ENCODE assay signal across 8 cellular contexts in the genomic region with DNA sequence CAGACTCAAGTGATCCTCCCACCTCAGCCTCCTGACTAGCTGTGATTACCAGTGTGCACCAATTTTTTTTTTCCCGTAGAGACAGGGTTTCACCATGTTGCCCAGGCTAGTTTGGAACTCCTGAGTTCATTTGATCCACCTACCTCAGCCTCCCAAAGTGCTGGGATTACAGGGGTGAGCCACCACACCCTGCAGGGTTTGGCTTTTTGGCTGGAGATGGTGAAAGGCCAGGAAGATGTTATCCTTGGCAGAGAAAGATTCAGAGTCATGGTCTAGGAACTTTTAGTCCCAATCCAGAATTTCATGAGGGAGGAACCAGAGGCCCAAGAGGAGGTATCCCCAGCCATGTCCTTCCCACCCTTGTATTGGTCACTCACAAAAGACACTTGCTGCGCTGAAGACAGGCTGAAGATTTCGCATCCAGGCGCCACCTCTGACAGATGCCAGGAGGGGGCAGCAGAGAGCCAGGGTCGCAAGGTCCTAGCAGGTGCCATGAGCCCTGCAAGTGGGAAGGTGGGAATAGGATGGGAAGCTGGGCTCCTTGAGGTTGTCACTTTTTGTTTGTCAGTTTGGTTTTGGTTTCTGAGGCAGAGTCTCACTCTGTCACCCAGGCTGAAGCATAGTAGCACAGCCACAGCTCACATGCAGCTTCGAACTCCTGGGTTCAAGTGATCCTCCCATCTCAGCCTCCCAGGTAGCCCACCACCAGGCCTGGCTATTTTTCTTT. TPM values are rescaled to one million over a fixed set of nuclear protein-coding genes. Genes with fewer than 3 reads are reported as not detected.
DNase-seq lines count a peak whose midpoint lies in the region; ATAC-seq, FAIRE-seq and TF ChIP-seq lines count a peak whose summit lies in the region.
"Not testable (repeated sequence)": the region's sequence is repeated elsewhere in the genome, so short reads cannot be mapped to it uniquely, and the experiment has no call there.

No MANE protein-coding gene starts in this region.

- not testable (repeated sequence) for TF ChIP-seq POLR2A in endothelial cell of umbilical vein (IDR thresholded peaks at IDR 0.05; ENCODE audit: low read depth, low read length)

- H3K4me1 ChIP-seq in SJCRH30; endothelial cell of umbilical vein (ENCODE audit: control insufficient read depth, extremely low read depth, insufficient read depth, low read length): not testable (repeated sequence)

- TF ChIP-seq CTCF in endothelial cell of umbilical vein (IDR thresholded peaks at IDR 0.05; ENCODE audit: extremely low read depth in 1 of 2, insufficient read depth in 1 of 2, low read depth in 1 of 2, low read length in 2 of 2) = peak; percentile 93 to 94

- not testable (repeated sequence) for H4K20me1 ChIP-seq in endothelial cell of umbilical vein (replicated peaks; ENCODE audit: control insufficient read depth, extremely low read depth, insufficient read depth, low read length)

- H3K9me3 ChIP-seq in SJCRH30 (replicated peaks); endothelial cell of umbilical vein (replicated peaks; ENCODE audit: control insufficient read depth, insufficient read depth, low read length): not testable (repeated sequence)

- not testable (repeated sequence) for H2AFZ ChIP-seq in endothelial cell of umbilical vein (ENCODE audit: low read depth, low read length)

- DNase-seq in Ammon's horn (ENCODE audit: low spot score) (peak; percentile 90), NCI-H1417 treated with DMSO at 0.1 percent for 48 hours (lab: John Stamatoyannopoulos, UW) (peak; percentile 42), SJCRH30 (peak; percentile 79 to 92), endothelial cell of umbilical vein (ENCODE audit: low read depth, low spot score) (peak; percentile 82), lung microvascular endothelial cell (ENCODE audit: low read depth in 2 of 2) (peak; percentile 80 to 88)
- peak; percentile 80 for DNase-seq in activated T-cell treated with anti-CD3 and anti-CD28 coated beads, Interleukin-2, amount 50 U/mL, for 4 hours
- DNase-seq in stimulated activated CD4-positive, alpha-beta T cell treated with anti-CD3 and anti-CD28 coated beads, Interleukin-4, amount 100 ng/mL, for 24 hours = peak; percentile 86

- not testable (repeated sequence) for H3K9me3 Mint-ChIP-seq in activated T-cell treated with anti-CD3 and anti-CD28 coated beads, Interleukin-2, amount 50 U/mL, for 4 hours

- intact Hi-C loops in endothelial cell of umbilical vein (cut with micrococcal nuclease) = loop anchor here (1.0 to 5.0 kb wide), 4 partner anchors 196 to 610 kb away; partner anchors contain the start of gene ZNF341

- not testable (repeated sequence) for H3K36me3 Mint-ChIP-seq in activated T-cell treated with anti-CD3 and anti-CD28 coated beads, Interleukin-2, amount 50 U/mL, for 4 hours (ENCODE audit: insufficient read depth)

- H3K36me3 ChIP-seq in SJCRH30; endothelial cell of umbilical vein (ENCODE audit: control insufficient read depth in 2 of 2, extremely low read depth in 1 of 2, insufficient read depth in 2 of 2, low read length in 2 of 2): not testable (repeated sequence)

- not testable (repeated sequence) for H3K27me3 ChIP-seq in SJCRH30; endothelial cell of umbilical vein (ENCODE audit: control insufficient read depth in 2 of 2, insufficient read depth in 2 of 2, low read length in 2 of 2)

- H3K9ac ChIP-seq in endothelial cell of umbilical vein (replicated peaks; ENCODE audit: extremely low read depth, insufficient read depth, low read length) = not testable (repeated sequence)

- POLR2A ChIA-PET in endothelial cell of umbilical vein (lab: Charles Lee) = not testable (repeated sequence)

- peak; percentile 51 for ATAC-seq in GM21360 (IDR thresholded peaks at IDR 0.05; ENCODE audit: unreplicated experiment)
- peak; percentile 93 for ATAC-seq in activated T-cell treated with anti-CD3 and anti-CD28 coated beads, Interleukin-2, amount 50 U/mL, for 4 hours

- FAIRE-seq in endothelial cell of umbilical vein (lab: Jason Lieb, UNC) = peak; percentile 80

- not testable (repeated sequence) for BruUV-seq in endothelial cell of umbilical vein (replicated peaks; lab: Mats Ljungman, UMichigan)

- not testable (repeated sequence) for H3K79me2 ChIP-seq in endothelial cell of umbilical vein (ENCODE audit: control insufficient read depth, insufficient read depth, low read length)

- not testable (repeated sequence) for H3K4me2 ChIP-seq in endothelial cell of umbilical vein (ENCODE audit: insufficient read depth, low read length)

- not testable (repeated sequence) for H3K4me3 ChIP-seq in SJCRH30; endothelial cell of umbilical vein (replicated peaks in 1 of 3; ENCODE audit: insufficient read depth in 1 of 3, low read depth in 1 of 3, low read length in 3 of 3)

- H3K4me1 Mint-ChIP-seq in activated T-cell treated with anti-CD3 and anti-CD28 coated beads, Interleukin-2, amount 50 U/mL, for 4 hours (ENCODE audit: low read depth) = not testable (repeated sequence)

- dilution Hi-C loops in endothelial cell of umbilical vein (cut with MboI; ENCODE audit: extremely low pct_ligation_motif_present, low sequenced_read_pairs) = not testable (repeated sequence)

- CTCF ChIA-PET in endothelial cell of umbilical vein (lab: Charles Lee) = interaction anchor here (0.6 to 2.6 kb wide), 18 partner anchors 9 to 389 kb away, joined by 3 to 58 read pairs (median 3); partner anchors contain the start of gene ACTL10

- not testable (repeated sequence) for H3K27ac ChIP-seq in SJCRH30; endothelial cell of umbilical vein (ENCODE audit: insufficient read depth, low read depth, low read length)

- H3K27me3 Mint-ChIP-seq in activated T-cell treated with anti-CD3 and anti-CD28 coated beads, Interleukin-2, amount 50 U/mL, for 4 hours (ENCODE audit: low read depth) = not testable (repeated sequence)

- H3K9me1 ChIP-seq in endothelial cell of umbilical vein (replicated peaks; ENCODE audit: control insufficient read depth, extremely low read depth, insufficient read depth, low read length) = not testable (repeated sequence)

- H3K4me3 Mint-ChIP-seq in activated T-cell treated with anti-CD3 and anti-CD28 coated beads, Interleukin-2, amount 50 U/mL, for 4 hours = not testable (repeated sequence)

RNA-seq across cellular contexts. Expression of gene SNTA1, which starts 13.5 kb away (rescaled TPM):
- 13.2 and 14.5 TPM in 2 replicates for total RNA-seq in SJCRH30 (2014; rRNA removed; shearing (Covaris generic))
- total RNA-seq in activated T-cell treated with anti-CD3 and anti-CD28 coated beads, Interleukin-2, amount 50 U/mL, for 4 hours = 1 to 10 TPM; 1.2 to 2.7 (median 2.4) TPM
- 5.2 and 6.1 TPM in 2 replicates for total RNA-seq in endothelial cell of umbilical vein
- polyA plus RNA-seq in endothelial cell of umbilical vein = 6.0 and 7.9 TPM in 2 replicates
- 4.7 and 6.4 TPM in 2 replicates for polyA plus RNA-seq in endothelial cell of umbilical vein (2011; cell fraction: cytosol; rRNA removed)
- polyA plus RNA-seq in endothelial cell of umbilical vein (2011; cell fraction: nucleus; rRNA removed) = 2.9 and 3.1 TPM in 2 replicates
- polyA plus RNA-seq in endothelial cell of umbilical vein (2012) = 6.4 and 9.2 TPM in 2 replicates
- 3.2 and 4.2 TPM in 2 replicates for polyA minus RNA-seq in endothelial cell of umbilical vein
- 7.4 TPM for polyA minus RNA-seq in endothelial cell of umbilical vein (2011; cell fraction: cytosol; rRNA and poly(A)+ RNA removed)
- 1.2 and 1.3 TPM in 2 replicates for polyA minus RNA-seq in endothelial cell of umbilical vein (2011; cell fraction: nucleus; rRNA and poly(A)+ RNA removed)
- 5.4 TPM in 2 replicates for total RNA-seq in lung microvascular endothelial cell

RNA-seq across cellular contexts. Expression of gene CBFA2T2, which starts 32.8 kb away (rescaled TPM):
- total RNA-seq in SJCRH30 (2014; rRNA removed; shearing (Covaris generic)) = 14.2 and 14.9 TPM in 2 replicates
- 1 to 10 TPM; 6.6 to 7.9 (median 7.5) TPM for total RNA-seq in activated T-cell treated with anti-CD3 and anti-CD28 coated beads, Interleukin-2, amount 50 U/mL, for 4 hours
- total RNA-seq in endothelial cell of umbilical vein = 9.9 and 10.7 TPM in 2 replicates
- polyA plus RNA-seq in endothelial cell of umbilical vein = 12.1 and 14.2 TPM in 2 replicates
- polyA plus RNA-seq in endothelial cell of umbilical vein (2011; cell fraction: cytosol; rRNA removed) = 7.4 and 7.6 TPM in 2 replicates
- 25.6 and 26.0 TPM in 2 replicates for polyA plus RNA-seq in endothelial cell of umbilical vein (2011; cell fraction: nucleus; rRNA removed)
- 6.3 and 7.7 TPM in 2 replicates for polyA plus RNA-seq in endothelial cell of umbilical vein (2012)
- polyA minus RNA-seq in endothelial cell of umbilical vein = 17.9 and 27.5 TPM in 2 replicates
- polyA minus RNA-seq in endothelial cell of umbilical vein (2011; cell fraction: cytosol; rRNA and poly(A)+ RNA removed) = 10.0 TPM
- 12.3 and 16.7 TPM in 2 replicates for polyA minus RNA-seq in endothelial cell of umbilical vein (2011; cell fraction: nucleus; rRNA and poly(A)+ RNA removed)
- 2.4 and 3.2 TPM in 2 replicates for total RNA-seq in lung microvascular endothelial cell

RNA-seq across cellular contexts. Expression of gene CDK5RAP1, which starts 55.8 kb away (rescaled TPM):
- total RNA-seq in SJCRH30 (2014; rRNA removed; shearing (Covaris generic)) = 36.8 and 39.8 TPM in 2 replicates
- total RNA-seq in activated T-cell treated with anti-CD3 and anti-CD28 coated beads, Interleukin-2, amount 50 U/mL, for 4 hours = 10 to 100 TPM; 52.6 to 55.7 (median 53.8) TPM
- 31.1 and 36.5 TPM in 2 replicates for total RNA-seq in endothelial cell of umbilical vein
- 26.2 and 30.8 TPM in 2 replicates for polyA plus RNA-seq in endothelial cell of umbilical vein
- polyA plus RNA-seq in endothelial cell of umbilical vein (2011; cell fraction: cytosol; rRNA removed) = 25.5 and 26.1 TPM in 2 replicates
- polyA plus RNA-seq in endothelial cell of umbilical vein (2011; cell fraction: nucleus; rRNA removed) = 60.4 and 66.6 TPM in 2 replicates
- polyA plus RNA-seq in endothelial cell of umbilical vein (2012) = 29.8 and 35.8 TPM in 2 replicates
- polyA minus RNA-seq in endothelial cell of umbilical vein = 43.1 and 44.8 TPM in 2 replicates
- 28.6 TPM for polyA minus RNA-seq in endothelial cell of umbilical vein (2011; cell fraction: cytosol; rRNA and poly(A)+ RNA removed)
- 16.1 and 25.2 TPM in 2 replicates for polyA minus RNA-seq in endothelial cell of umbilical vein (2011; cell fraction: nucleus; rRNA and poly(A)+ RNA removed)
- total RNA-seq in lung microvascular endothelial cell = 14.6 and 17.7 TPM in 2 replicates
